1 cellular context compared by ENCODE assay signal in the genomic region with DNA sequence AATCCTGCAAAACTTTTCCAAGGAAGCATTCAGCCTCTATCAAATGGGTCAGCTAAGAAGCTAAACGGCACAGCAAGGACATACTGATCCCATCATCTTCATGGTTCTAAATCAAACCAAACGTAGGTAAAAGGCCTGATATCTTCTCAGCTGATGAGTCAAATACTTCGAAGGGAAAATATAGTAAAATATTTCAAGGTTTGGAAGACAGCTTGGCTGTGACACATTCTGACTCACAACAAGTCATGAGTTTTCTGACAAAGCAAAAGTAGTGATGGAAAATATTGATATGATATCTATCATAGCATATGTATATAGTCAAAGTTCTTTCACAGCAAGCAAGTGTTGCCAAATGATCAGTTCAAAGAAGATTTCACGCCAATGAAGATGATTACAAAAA.
TF ChIP-seq lines count a peak whose summit lies in the region.

No MANE protein-coding gene starts in this region.

TF ChIP-seq in SK-N-SH, 30 proteins besides CTCF, POLR2A, EP300 and RAD21 (continued from another document):
- TF ChIP-seq, protein P1, sequence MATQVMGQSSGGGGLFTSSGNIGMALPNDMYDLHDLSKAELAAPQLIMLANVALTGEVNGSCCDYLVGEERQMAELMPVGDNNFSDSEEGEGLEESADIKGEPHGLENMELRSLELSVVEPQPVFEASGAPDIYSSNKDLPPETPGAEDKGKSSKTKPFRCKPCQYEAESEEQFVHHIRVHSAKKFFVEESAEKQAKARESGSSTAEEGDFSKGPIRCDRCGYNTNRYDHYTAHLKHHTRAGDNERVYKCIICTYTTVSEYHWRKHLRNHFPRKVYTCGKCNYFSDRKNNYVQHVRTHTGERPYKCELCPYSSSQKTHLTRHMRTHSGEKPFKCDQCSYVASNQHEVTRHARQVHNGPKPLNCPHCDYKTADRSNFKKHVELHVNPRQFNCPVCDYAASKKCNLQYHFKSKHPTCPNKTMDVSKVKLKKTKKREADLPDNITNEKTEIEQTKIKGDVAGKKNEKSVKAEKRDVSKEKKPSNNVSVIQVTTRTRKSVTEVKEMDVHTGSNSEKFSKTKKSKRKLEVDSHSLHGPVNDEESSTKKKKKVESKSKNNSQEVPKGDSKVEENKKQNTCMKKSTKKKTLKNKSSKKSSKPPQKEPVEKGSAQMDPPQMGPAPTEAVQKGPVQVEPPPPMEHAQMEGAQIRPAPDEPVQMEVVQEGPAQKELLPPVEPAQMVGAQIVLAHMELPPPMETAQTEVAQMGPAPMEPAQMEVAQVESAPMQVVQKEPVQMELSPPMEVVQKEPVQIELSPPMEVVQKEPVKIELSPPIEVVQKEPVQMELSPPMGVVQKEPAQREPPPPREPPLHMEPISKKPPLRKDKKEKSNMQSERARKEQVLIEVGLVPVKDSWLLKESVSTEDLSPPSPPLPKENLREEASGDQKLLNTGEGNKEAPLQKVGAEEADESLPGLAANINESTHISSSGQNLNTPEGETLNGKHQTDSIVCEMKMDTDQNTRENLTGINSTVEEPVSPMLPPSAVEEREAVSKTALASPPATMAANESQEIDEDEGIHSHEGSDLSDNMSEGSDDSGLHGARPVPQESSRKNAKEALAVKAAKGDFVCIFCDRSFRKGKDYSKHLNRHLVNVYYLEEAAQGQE (IDR thresholded peaks at IDR 0.05; ENCODE audit: low read depth, low read length), result no peak
- TF ChIP-seq RXRA (IDR thresholded peaks at IDR 0.05; ENCODE audit: borderline replicate concordance, low read depth) (peak; percentile 49; the same call in 1 of the 2 replicates), FOXM1 (IDR thresholded peaks at IDR 0.05; ENCODE audit: low read depth) (no peak; the same call in 1 of the 2 replicates), RFX5 (IDR thresholded peaks at IDR 0.05; ENCODE audit: low read length) (no peak), NFIC (IDR thresholded peaks at IDR 0.05; ENCODE audit: borderline replicate concordance) (peak; percentile 88), MEF2A (IDR thresholded peaks at IDR 0.05; ENCODE audit: borderline replicate concordance, low read depth) (peak; percentile 64; the same call in 1 of the 2 replicates), TCF12 (IDR thresholded peaks at IDR 0.05) (peak; percentile 95), POLR2AphosphoS5 (IDR thresholded peaks at IDR 0.05; ENCODE audit: low read depth, low read length) (peak; percentile 36; the same call in 1 of the 2 replicates), TEAD4 (IDR thresholded peaks at IDR 0.05; ENCODE audit: borderline replicate concordance, insufficient read depth) (peak; percentile 66), JUND (IDR thresholded peaks at IDR 0.05) (peak; percentile 97)
- TF ChIP-seq, protein P2, sequence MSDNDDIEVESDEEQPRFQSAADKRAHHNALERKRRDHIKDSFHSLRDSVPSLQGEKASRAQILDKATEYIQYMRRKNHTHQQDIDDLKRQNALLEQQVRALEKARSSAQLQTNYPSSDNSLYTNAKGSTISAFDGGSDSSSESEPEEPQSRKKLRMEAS (IDR thresholded peaks at IDR 0.05; ENCODE audit: low read depth), result peak; percentile 20; the same call in 1 of the 2 replicates
- TF ChIP-seq, protein P3, sequence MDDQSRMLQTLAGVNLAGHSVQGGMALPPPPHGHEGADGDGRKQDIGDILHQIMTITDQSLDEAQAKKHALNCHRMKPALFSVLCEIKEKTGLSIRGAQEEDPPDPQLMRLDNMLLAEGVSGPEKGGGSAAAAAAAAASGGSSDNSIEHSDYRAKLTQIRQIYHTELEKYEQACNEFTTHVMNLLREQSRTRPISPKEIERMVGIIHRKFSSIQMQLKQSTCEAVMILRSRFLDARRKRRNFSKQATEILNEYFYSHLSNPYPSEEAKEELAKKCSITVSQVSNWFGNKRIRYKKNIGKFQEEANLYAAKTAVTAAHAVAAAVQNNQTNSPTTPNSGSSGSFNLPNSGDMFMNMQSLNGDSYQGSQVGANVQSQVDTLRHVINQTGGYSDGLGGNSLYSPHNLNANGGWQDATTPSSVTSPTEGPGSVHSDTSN (IDR thresholded peaks at IDR 0.05), result peak; percentile 94
- TF ChIP-seq, protein P4, sequence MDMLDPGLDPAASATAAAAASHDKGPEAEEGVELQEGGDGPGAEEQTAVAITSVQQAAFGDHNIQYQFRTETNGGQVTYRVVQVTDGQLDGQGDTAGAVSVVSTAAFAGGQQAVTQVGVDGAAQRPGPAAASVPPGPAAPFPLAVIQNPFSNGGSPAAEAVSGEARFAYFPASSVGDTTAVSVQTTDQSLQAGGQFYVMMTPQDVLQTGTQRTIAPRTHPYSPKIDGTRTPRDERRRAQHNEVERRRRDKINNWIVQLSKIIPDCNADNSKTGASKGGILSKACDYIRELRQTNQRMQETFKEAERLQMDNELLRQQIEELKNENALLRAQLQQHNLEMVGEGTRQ (IDR thresholded peaks at IDR 0.05; ENCODE audit: borderline replicate concordance, low read depth, low read length), result no peak
TF ChIP-seq in SK-N-SH: peak in this region for 10.
